In genomic region chr1:227330279-227330678, GRCh38 we compare ENCODE assay signal across 1 cellular context.
TF ChIP-seq lines count a peak whose summit lies in the region.

No MANE protein-coding gene starts in this region.

TF ChIP-seq in HCT116, 20 proteins besides CTCF, POLR2A, EP300 and RAD21 (continued from another document):
- TF ChIP-seq REST (IDR thresholded peaks at IDR 0.05; ENCODE audit: low read depth) (no peak), ATF3 (IDR thresholded peaks at IDR 0.05) (no peak), EGR1 (IDR thresholded peaks at IDR 0.05; ENCODE audit: low read depth) (no peak), CEBPB (IDR thresholded peaks at IDR 0.05; ENCODE audit: low read depth) (no peak), POLR2AphosphoS5 (IDR thresholded peaks at IDR 0.05; ENCODE audit: low read depth, low read length) (no peak), MAX (IDR thresholded peaks at IDR 0.05) (no peak), YY1 (IDR thresholded peaks at IDR 0.05; ENCODE audit: extremely low read depth, insufficient replicate concordance, low read depth, low read length) (no peak), SRF (IDR thresholded peaks at IDR 0.05; ENCODE audit: low read depth) (no peak), ZBTB33 (IDR thresholded peaks at IDR 0.05; ENCODE audit: extremely low read depth, insufficient replicate concordance, low read length) (no peak), CBX3 (IDR thresholded peaks at IDR 0.05; ENCODE audit: low read depth) (no peak), EZH2phosphoT487 (IDR thresholded peaks at IDR 0.05; ENCODE audit: borderline replicate concordance) (no peak), ELF1 (IDR thresholded peaks at IDR 0.05; ENCODE audit: borderline replicate concordance, low read depth) (no peak), ZNF274 (IDR thresholded peaks at IDR 0.05; ENCODE audit: low read depth, low read length) (no peak), EZH2 (IDR thresholded peaks at IDR 0.05) (no peak), ZFX (IDR thresholded peaks at IDR 0.05) (no peak), JUND (IDR thresholded peaks at IDR 0.05) (no peak), TCF7L2 (IDR thresholded peaks at IDR 0.05; ENCODE audit: borderline replicate concordance, extremely low read depth, insufficient read depth, insufficient read length) (no peak)
